Comparison of ENCODE assay signal across 25 cellular contexts in genomic region chr7:38315410-38315809, GRCh38.
"Had no signal": no experiment of that assay in that cellular context is flagged by ENCODE, and none has a peak within 500 bp of the region (broad histone marks: within the 10 kb centered on the region; RNA-seq: fewer than 3 reads in every experiment).

No MANE protein-coding gene starts in this region.

- H3K27me3 ChIP-seq: adrenal gland had no signal

- H3K9me3 ChIP-seq: adrenal gland had no signal

- H3K9me3 Mint-ChIP-seq: activated CD4-positive, alpha-beta T cell treated with anti-CD3 and anti-CD28 coated beads, Interleukin-2, amount 10 ng/mL, durations not matched to agents 7 days and 5 days; activated naive CD8-positive, alpha-beta T cell treated with anti-CD3 and anti-CD28 coated beads, Interleukin-2, amount 10 ng/mL, durations not matched to agents 7 days and 5 days; activated T-helper 2 cell treated with anti-CD3 and anti-CD28 coated beads, Interferon-gamma antibody, Interleukin-2, Interleukin-4, amounts not matched to agents 10 μg/mL and 5 μg/mL and 100 μg/mL, durations not matched to agents 14 hours and 24 hours and 36 hours; T-cell had no signal

- ATAC-seq: K562, T-cell had no signal

- H3K27ac Mint-ChIP-seq: activated CD4-positive, alpha-beta T cell treated with anti-CD3 and anti-CD28 coated beads, Interleukin-2, amount 10 ng/mL, durations not matched to agents 7 days and 5 days; activated T-helper 2 cell treated with anti-CD3 and anti-CD28 coated beads, Interferon-gamma antibody, Interleukin-2, Interleukin-4, amounts not matched to agents 10 μg/mL and 5 μg/mL and 100 μg/mL, durations not matched to agents 14 hours and 24 hours and 36 hours had no signal

- H3K27ac ChIP-seq: adrenal gland, SK-N-MC had no signal

- H3K4me3 Mint-ChIP-seq: activated CD4-positive, alpha-beta T cell treated with anti-CD3 and anti-CD28 coated beads, Interleukin-2, amount 10 ng/mL, durations not matched to agents 7 days and 5 days; activated naive CD8-positive, alpha-beta T cell treated with anti-CD3 and anti-CD28 coated beads, Interleukin-2, amount 10 ng/mL, durations not matched to agents 7 days and 5 days; T-cell had no signal

- H3K27me3 Mint-ChIP-seq: activated CD4-positive, alpha-beta T cell treated with anti-CD3 and anti-CD28 coated beads, Interleukin-2, amount 10 ng/mL, durations not matched to agents 7 days and 5 days; activated naive CD8-positive, alpha-beta T cell treated with anti-CD3 and anti-CD28 coated beads, Interleukin-2, amount 10 ng/mL, durations not matched to agents 7 days and 5 days; T-cell had no signal

- DNase-seq: activated CD4-positive, alpha-beta T cell treated with anti-CD3 and anti-CD28 coated beads, Interleukin-2, amount 10 ng/mL, durations not matched to agents 7 days and 5 days; activated CD4-positive, CD25-positive, alpha-beta regulatory T cell; activated gamma-delta T cell treated with Interleukin-2 at 50 U/mL for 16 hours; activated naive CD4-positive, alpha-beta T cell treated with anti-CD3 and anti-CD28 coated beads, Interleukin-2, amount 50 U/mL, for 16 hours; activated naive CD8-positive, alpha-beta T cell treated with anti-CD3 and anti-CD28 coated beads, Interleukin-2, amount 10 ng/mL, durations not matched to agents 7 days and 5 days; activated T-cell treated with anti-CD3 and anti-CD28 coated beads for 4 hours; activated T-cell treated with anti-CD3 and anti-CD28 coated beads, Interleukin-2, amount 50 U/mL, for 48 hours; adrenal gland; anterior cingulate cortex; cerebellar nuclear complex; Karpas-422; MM.1S; NCI-H1417; NCI-H2029; NCI-H2107; NCI-H2171 treated with DMSO at 0.1 percent for 48 hours; NCI-H226; NCI-H526 treated with DMSO at 0.1 percent for 48 hours; NCI-H82; T-cell; T-helper 2 cell; T1000 had no signal

- H3K36me3 ChIP-seq: adrenal gland had no signal

- H3K36me3 Mint-ChIP-seq: activated naive CD8-positive, alpha-beta T cell treated with anti-CD3 and anti-CD28 coated beads, Interleukin-2, amount 10 ng/mL, durations not matched to agents 7 days and 5 days; T-cell had no signal

- H3K4me3 ChIP-seq: adrenal gland, K562, SK-N-MC had no signal
